Comparison of ENCODE assay signal across 9 cellular contexts in genomic region chr20:25148181-25148981, GRCh38. TPM values are rescaled to one million over a fixed set of nuclear protein-coding genes. Genes with fewer than 3 reads are reported as not detected.
DNase-seq lines count a peak whose midpoint lies in the region; ATAC-seq, FAIRE-seq and TF ChIP-seq lines count a peak whose summit lies in the region.
"Had no signal": no experiment of that assay in that cellular context is flagged by ENCODE, and none has a peak within 500 bp of the region (broad histone marks: within the 10 kb centered on the region; RNA-seq: fewer than 3 reads in every experiment).

No MANE protein-coding gene starts in this region.

- no peak overlapping the region for H3K27ac ChIP-seq in right atrium auricular region
- no peak overlapping the region for H3K27ac ChIP-seq in small intestine (ENCODE audit: low read depth in 1 of 2, low read length in 1 of 2)

- H3K9me3 ChIP-seq in right atrium auricular region (no peaks in the 10 kb centered on the region), small intestine (ENCODE audit: control insufficient read depth, low read depth) (no peaks in the 10 kb centered on the region)

- peak overlapping the region; percentile 81 for H3K27ac Mint-ChIP-seq in activated naive CD8-positive, alpha-beta T cell treated with anti-CD3 and anti-CD28 coated beads, Interleukin-2, amount 50 U/mL, for 24 hours

- peak overlapping the region; percentile 76 for H3K4me3 Mint-ChIP-seq in activated naive CD8-positive, alpha-beta T cell treated with anti-CD3 and anti-CD28 coated beads, Interleukin-2, amount 50 U/mL, for 24 hours

- H3K36me3 Mint-ChIP-seq in activated naive CD8-positive, alpha-beta T cell treated with anti-CD3 and anti-CD28 coated beads, Interleukin-2, amount 50 U/mL, for 24 hours (ENCODE audit: low read depth) = no peaks in the 10 kb centered on the region

- WGBS in small intestine, 3 donors = 5 to 10% (median 7%) methylated on average over 55 to 61 of the region's 61 CpGs

- no peak for FAIRE-seq in small intestine (lab: Jason Lieb, UNC)

- no peaks in the 10 kb centered on the region for H3K36me3 ChIP-seq in right atrium auricular region
- no peaks in the 10 kb centered on the region for H3K36me3 ChIP-seq in small intestine (ENCODE audit: control insufficient read depth in 2 of 2, insufficient read depth in 2 of 2, low read length in 2 of 2)

- peaks cover 0 to 12% of the 10 kb centered on the region in 2 donors for H3K4me1 ChIP-seq in right atrium auricular region
- no peaks in the 10 kb centered on the region for H3K4me1 ChIP-seq in small intestine (ENCODE audit: control insufficient read depth in 2 of 2, insufficient read depth in 1 of 2, low read depth in 1 of 2, low read length in 1 of 2)

- CTCF ChIA-PET in GM10248 (lab: Yijun Ruan, JAX) = interaction anchor here (1.4 kb wide), 1 partner anchor 12 kb away, joined by 4 read pairs; no protein-coding TSS in a partner anchor

- TF ChIP-seq CTCF in right atrium auricular region (IDR thresholded peaks at IDR 0.05) (no peak), GM10248 (IDR thresholded peaks at IDR 0.05; ENCODE audit: control extremely low read depth, extremely low read depth, low read depth, missing control alignments) (no peak)

- peak overlapping the region; percentile 23 to 47 for H3K4me3 ChIP-seq in right atrium auricular region
- peak overlapping the region in 1 of 2 donors; percentile 17 for H3K4me3 ChIP-seq in small intestine (ENCODE audit: low read depth in 1 of 2, low read length in 2 of 2)

- POLR2A ChIA-PET in GM10248 (lab: Yijun Ruan, JAX) = no interaction called here

- DNase-seq in activated gamma-delta T cell treated with Interleukin-2 at 50 U/mL for 16 hours (peak; percentile 51), activated gamma-delta T cell (lab: John Stamatoyannopoulos, UW) (no peak), right atrium auricular region (ENCODE audit: low spot score) (peak; percentile 75), small intestine (peak; percentile 10), NCI-H1105 (lab: John Stamatoyannopoulos, UW) (no peak), GM10248 (ENCODE audit: extremely low spot score) (no peak)
- peak; percentile 60 for DNase-seq in activated naive CD8-positive, alpha-beta T cell treated with anti-CD3 and anti-CD28 coated beads, Interleukin-2, amount 50 U/mL, for 24 hours
- DNase-seq: DND-41 had no signal

- peak; percentile 66 for ATAC-seq in activated naive CD8-positive, alpha-beta T cell treated with anti-CD3 and anti-CD28 coated beads, Interleukin-2, amount 50 U/mL, for 24 hours
- ATAC-seq in HG03520 (IDR thresholded peaks at IDR 0.05; ENCODE audit: unreplicated experiment) = no peak

- H3K27me3 ChIP-seq in right atrium auricular region (peaks cover 0 to 4% of the 10 kb centered on the region in 2 donors), small intestine (ENCODE audit: control insufficient read depth in 2 of 2, insufficient read depth in 2 of 2, low read length in 2 of 2) (peaks cover 0 to 14% of the 10 kb centered on the region in 2 donors)

- peaks cover 20% of the 10 kb centered on the region for H3K27me3 Mint-ChIP-seq in activated naive CD8-positive, alpha-beta T cell treated with anti-CD3 and anti-CD28 coated beads, Interleukin-2, amount 50 U/mL, for 24 hours

- peaks cover 5% of the 10 kb centered on the region for H3K4me1 Mint-ChIP-seq in activated naive CD8-positive, alpha-beta T cell treated with anti-CD3 and anti-CD28 coated beads, Interleukin-2, amount 50 U/mL, for 24 hours

- H3K9me3 Mint-ChIP-seq in activated naive CD8-positive, alpha-beta T cell treated with anti-CD3 and anti-CD28 coated beads, Interleukin-2, amount 50 U/mL, for 24 hours = no peaks in the 10 kb centered on the region

RNA-seq across cellular contexts. Expression of gene ENTPD6, which starts 47.1 kb away (rescaled TPM):
- 100 to 1,000 TPM in 1 of 2 donors, 10 to 100 TPM in 1; 75.9 to 116 TPM for total RNA-seq in right atrium auricular region
- polyA plus RNA-seq in small intestine = 100 to 1,000 TPM in 2 of 3 donors, 10 to 100 TPM in 1; 84.1 to 242 (median 163) TPM

Comparison
In these comparisons a context has a peak if more than half of its experiments do, and no peak if none do; other contexts are left out.
1. DNase-seq: peak in activated gamma-delta T cell treated with Interleukin-2 at 50 U/mL for 16 hours (single experiment), activated naive CD8-positive, alpha-beta T cell treated with anti-CD3 and anti-CD28 coated beads, Interleukin-2, amount 50 U/mL, for 24 hours (single experiment), right atrium auricular region (single experiment) and small intestine (single experiment); none in activated gamma-delta T cell (single experiment), NCI-H1105 (single experiment) and GM10248 (single experiment).